22 cellular contexts compared by ENCODE assay signal in genomic region chr11:6397156-6397555, GRCh38. TPM values are rescaled to one million over a fixed set of nuclear protein-coding genes. Genes with fewer than 3 reads are reported as not detected.
DNase-seq lines count a peak whose midpoint lies in the region; ATAC-seq and TF ChIP-seq lines count a peak whose summit lies in the region.
"Had no signal": no experiment of that assay in that cellular context is flagged by ENCODE, and none has a peak within 500 bp of the region (broad histone marks: within the 10 kb centered on the region; RNA-seq: fewer than 3 reads in every experiment).

No MANE protein-coding gene starts in this region.

- H4K20me1 ChIP-seq in hepatocyte (ENCODE audit: insufficient read depth, poor library complexity, severe bottlenecking), result no peaks in the 10 kb centered on the region

- H3K36me3 ChIP-seq in hepatocyte (replicated peaks; ENCODE audit: insufficient read depth, low read depth) (no peaks in the 10 kb centered on the region), upper lobe of right lung (peaks cover 20% of the 10 kb centered on the region), esophagus squamous epithelium (peaks cover 0 to 59% (median 4%) of the 10 kb centered on the region in 3 donors)

- no peaks in the 10 kb centered on the region for H3K79me2 ChIP-seq in hepatocyte
- H3K79me2 ChIP-seq: parathyroid adenoma had no signal

- ATAC-seq in upper lobe of right lung (no peak), GM18502 (IDR thresholded peaks at IDR 0.05; ENCODE audit: poor library complexity, unreplicated experiment) (no peak), GM21576 (IDR thresholded peaks at IDR 0.05; ENCODE audit: unreplicated experiment) (no peak)
- ATAC-seq: activated T-cell treated with anti-CD3 and anti-CD28 coated beads, Interleukin-2, amount 50 U/mL, for 4 hours; heart right ventricle had no signal

- no peak overlapping the region for H2AFZ ChIP-seq in hepatocyte
- H2AFZ ChIP-seq: parathyroid adenoma had no signal

- no peaks in the 10 kb centered on the region for H3K9me3 Mint-ChIP-seq in activated CD4-positive, alpha-beta T cell treated with anti-CD3 and anti-CD28 coated beads, Interleukin-2, amount 10 ng/mL, durations not matched to agents 7 days and 5 days
- H3K9me3 Mint-ChIP-seq: activated CD4-positive, alpha-beta memory T cell treated with anti-CD3 and anti-CD28 coated beads for 36 hours; activated naive CD4-positive, alpha-beta T cell treated with anti-CD3 and anti-CD28 coated beads for 36 hours; activated T-cell treated with anti-CD3 and anti-CD28 coated beads, Interleukin-2, amount 50 U/mL, for 4 hours; naive B cell had no signal

- H3K27ac ChIP-seq in hepatocyte (peak overlapping the region; percentile 17), upper lobe of right lung (peak overlapping the region; percentile 51), esophagus squamous epithelium (no peak overlapping the region)
- H3K27ac ChIP-seq: heart right ventricle, parathyroid adenoma, VCaP had no signal

- H3K9me2 ChIP-seq in hepatocyte (replicated peaks; ENCODE audit: insufficient read depth), result no peaks in the 10 kb centered on the region

- 90% methylated on average over 1 of the region's 1 CpG for WGBS in hepatocyte (ENCODE audit: low lambda C conversion rate, missing lambda C conversion rate)
- 17 to 30% methylated on average over 1 of the region's 1 CpG for WGBS in esophagus squamous epithelium, 2 donors

- CTCF ChIA-PET in activated CD4-positive, alpha-beta T cell treated with anti-CD3 and anti-CD28 coated beads, Interleukin-2, amount 10 ng/mL, durations not matched to agents 7 days and 5 days (lab: Charles Lee), result interaction anchor here (2.4 kb wide), 1 partner anchor 9 kb away, joined by 5 read pairs; no protein-coding TSS in a partner anchor

- POLR2A ChIA-PET in activated CD4-positive, alpha-beta T cell treated with anti-CD3 and anti-CD28 coated beads, Interleukin-2, amount 10 ng/mL, durations not matched to agents 7 days and 5 days (lab: Charles Lee), result no interaction called here

- no peak overlapping the region for H3K4me3 ChIP-seq in hepatocyte
- no peak overlapping the region for H3K4me3 ChIP-seq in upper lobe of right lung
- no peak overlapping the region for H3K4me3 ChIP-seq in esophagus squamous epithelium
- H3K4me3 ChIP-seq: heart right ventricle had no signal

- no peak for TF ChIP-seq POLR2A in esophagus squamous epithelium (IDR thresholded peaks at IDR 0.05)

- peaks cover 68% of the 10 kb centered on the region for H3K36me3 Mint-ChIP-seq in activated CD4-positive, alpha-beta T cell treated with anti-CD3 and anti-CD28 coated beads, Interleukin-2, amount 10 ng/mL, durations not matched to agents 7 days and 5 days (ENCODE audit: low read depth)

- TF ChIP-seq CTCF in hepatocyte (IDR thresholded peaks at IDR 0.05; ENCODE audit: poor library complexity) (no peak), upper lobe of right lung (IDR thresholded peaks at IDR 0.05) (no peak), esophagus squamous epithelium (IDR thresholded peaks at IDR 0.05) (no peak)

- H3K9me3 ChIP-seq in hepatocyte (ENCODE audit: low read depth), result no peaks in the 10 kb centered on the region
- H3K9me3 ChIP-seq in upper lobe of right lung, result no peaks in the 10 kb centered on the region
- no peaks in the 10 kb centered on the region for H3K9me3 ChIP-seq in esophagus squamous epithelium
- H3K9me3 ChIP-seq: heart right ventricle had no signal

- intact Hi-C loops in upper lobe of right lung (cut with DNase I) (no loop called here), esophagus squamous epithelium (cut with DNase I) (no loop called here)

- no peak overlapping the region for H3K4me2 ChIP-seq in hepatocyte

- H3K27ac Mint-ChIP-seq in activated CD4-positive, alpha-beta T cell treated with anti-CD3 and anti-CD28 coated beads, Interleukin-2, amount 10 ng/mL, durations not matched to agents 7 days and 5 days, result peak overlapping the region; percentile 42
- H3K27ac Mint-ChIP-seq: activated CD4-positive, alpha-beta memory T cell treated with anti-CD3 and anti-CD28 coated beads for 36 hours; activated naive CD4-positive, alpha-beta T cell treated with anti-CD3 and anti-CD28 coated beads for 36 hours had no signal

- DNase-seq in activated CD4-positive, alpha-beta T cell treated with anti-CD3 and anti-CD28 coated beads, Interleukin-2, amount 10 ng/mL, durations not matched to agents 7 days and 5 days, result no peak
- no peak for DNase-seq in activated CD4-positive, alpha-beta T cell treated with anti-CD3 and anti-CD28 coated beads, Interleukin-2, amount 50 U/mL, for 48 hours
- peak; percentile 84 for DNase-seq in NCI-H446 treated with DMSO at 0.1 percent for 48 hours (lab: John Stamatoyannopoulos, UW)
- DNase-seq in hepatocyte (ENCODE audit: low spot score), result no peak
- DNase-seq in upper lobe of right lung, result no peak
- no peak for DNase-seq in esophagus squamous epithelium (lab: John Stamatoyannopoulos, UW)
- DNase-seq: activated CD4-positive, alpha-beta memory T cell treated with anti-CD3 and anti-CD28 coated beads for 36 hours; activated naive CD4-positive, alpha-beta T cell treated with anti-CD3 and anti-CD28 coated beads for 36 hours; activated T-cell treated with anti-CD3 and anti-CD28 coated beads, Interleukin-2, amount 50 U/mL, for 4 hours; C1 segment of cervical spinal cord; heart right ventricle; naive B cell; NCI-H1092; NCI-H2107; NCI-H526; stimulated activated CD4-positive, alpha-beta T cell treated with anti-CD3 and anti-CD28 coated beads, Interleukin-1b, Interleukin-23, amount 100 ng/mL, for 48 hours; stimulated activated naive CD4-positive, alpha-beta T cell had no signal

- H3K4me3 Mint-ChIP-seq in activated CD4-positive, alpha-beta T cell treated with anti-CD3 and anti-CD28 coated beads, Interleukin-2, amount 10 ng/mL, durations not matched to agents 7 days and 5 days, result no peak overlapping the region
- H3K4me3 Mint-ChIP-seq: activated CD4-positive, alpha-beta memory T cell treated with anti-CD3 and anti-CD28 coated beads for 36 hours; activated naive CD4-positive, alpha-beta T cell treated with anti-CD3 and anti-CD28 coated beads for 36 hours; activated T-cell treated with anti-CD3 and anti-CD28 coated beads, Interleukin-2, amount 50 U/mL, for 4 hours had no signal

- H3K4me1 ChIP-seq in hepatocyte (ENCODE audit: insufficient read depth), result peaks cover 13% of the 10 kb centered on the region
- H3K4me1 ChIP-seq in upper lobe of right lung, result peaks cover 4% of the 10 kb centered on the region
- H3K4me1 ChIP-seq in esophagus squamous epithelium, result peaks cover 0 to 41% (median 0%) of the 10 kb centered on the region in 3 donors
- H3K4me1 ChIP-seq: parathyroid adenoma had no signal

- H3K27me3 ChIP-seq in hepatocyte (no peaks in the 10 kb centered on the region), upper lobe of right lung (no peaks in the 10 kb centered on the region), esophagus squamous epithelium (no peaks in the 10 kb centered on the region)
- H3K27me3 ChIP-seq: heart right ventricle had no signal

- H3K27me3 Mint-ChIP-seq in activated CD4-positive, alpha-beta T cell treated with anti-CD3 and anti-CD28 coated beads, Interleukin-2, amount 10 ng/mL, durations not matched to agents 7 days and 5 days, result no peaks in the 10 kb centered on the region
- H3K27me3 Mint-ChIP-seq: activated CD4-positive, alpha-beta memory T cell treated with anti-CD3 and anti-CD28 coated beads for 36 hours; naive B cell had no signal

- peaks cover 31% of the 10 kb centered on the region for H3K4me1 Mint-ChIP-seq in activated CD4-positive, alpha-beta T cell treated with anti-CD3 and anti-CD28 coated beads, Interleukin-2, amount 10 ng/mL, durations not matched to agents 7 days and 5 days

RNA-seq across cellular contexts. Expression of gene SMPD1, which starts 6.9 kb away (rescaled TPM):
- total RNA-seq in activated CD4-positive, alpha-beta T cell treated with anti-CD3 and anti-CD28 coated beads, Interleukin-2, amount 10 ng/mL, durations not matched to agents 7 days and 5 days, result 10 to 100 TPM; 46.1 to 53.6 TPM
- total RNA-seq in hepatocyte (65.2 and 70.0 TPM in 2 replicates), upper lobe of right lung (51.9 TPM), esophagus squamous epithelium (10 to 100 TPM; 11.6 to 21.4 (median 14.3) TPM)
- polyA plus RNA-seq in hepatocyte, result 61.7 and 63.0 TPM in 2 replicates

RNA-seq across cellular contexts. Expression of gene APBB1, which starts 21.7 kb away (rescaled TPM):
- total RNA-seq in activated CD4-positive, alpha-beta T cell treated with anti-CD3 and anti-CD28 coated beads, Interleukin-2, amount 10 ng/mL, durations not matched to agents 7 days and 5 days, result 10 to 100 TPM; 58.2 to 61.3 TPM
- total RNA-seq in hepatocyte, result 33.0 and 38.3 TPM in 2 replicates
- polyA plus RNA-seq in hepatocyte, result 41.5 and 48.7 TPM in 2 replicates
- total RNA-seq in upper lobe of right lung, result 40.9 TPM
- 10 to 100 TPM in 2 of 4 donors, 1 to 10 TPM in 2; 2.7 to 29.0 (median 9.9) TPM for total RNA-seq in esophagus squamous epithelium

RNA-seq across cellular contexts. Expression of gene HPX, which starts 43.6 kb away (rescaled TPM):
- under 1 TPM in 1 of 2 experiments, not detected in 1; 0.35 TPM for total RNA-seq in activated CD4-positive, alpha-beta T cell treated with anti-CD3 and anti-CD28 coated beads, Interleukin-2, amount 10 ng/mL, durations not matched to agents 7 days and 5 days
- total RNA-seq in hepatocyte (361 and 367 TPM in 2 replicates), upper lobe of right lung (1.4 TPM), esophagus squamous epithelium (under 1 TPM in 1 of 4 donors, not detected in 3; 0.76 TPM)
- 229 and 358 TPM in 2 replicates for polyA plus RNA-seq in hepatocyte
- total RNA-seq: lung microvascular endothelial cell had no signal

Comparison
In these comparisons a context has a peak if more than half of its experiments do, and no peak if none do; other contexts are left out.
1. H3K27ac ChIP-seq: peak in hepatocyte (single experiment) and upper lobe of right lung (single experiment); none in esophagus squamous epithelium (0 of 4).
2. RNA of gene HPX, which starts 43.6 kb away (total RNA-seq): 361 to 367 TPM in hepatocyte; 1.4 TPM in upper lobe of right lung (single experiment), 0.35 TPM in activated CD4-positive, alpha-beta T cell treated with anti-CD3 and anti-CD28 coated beads, Interleukin-2, amount 10 ng/mL, durations not matched to agents 7 days and 5 days and 0.76 TPM in esophagus squamous epithelium; every median in the first group is over 100 times any median in the second.